In the genomic region with DNA sequence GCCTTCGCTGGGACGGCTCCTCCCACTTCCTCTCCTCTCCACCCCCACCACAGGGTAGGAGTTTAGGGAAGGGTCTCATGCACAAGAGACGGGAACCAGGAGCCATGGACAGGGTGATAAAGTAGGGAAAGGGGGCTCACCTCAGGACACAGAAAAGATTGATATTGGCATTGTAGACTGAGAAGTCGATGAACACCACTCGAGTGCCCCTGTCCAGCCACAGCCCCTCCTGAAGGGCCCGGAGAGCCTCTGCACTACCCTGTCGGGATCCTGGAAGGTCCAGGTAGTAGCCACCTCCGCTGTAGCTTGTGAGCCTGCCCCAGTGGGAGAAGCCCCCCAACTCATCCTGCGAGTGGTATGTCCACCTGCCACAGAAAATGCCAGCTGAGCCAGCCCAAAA, we compare ENCODE assay signal across 2 cellular contexts.
TF ChIP-seq lines count a peak whose summit lies in the region.

No MANE protein-coding gene starts in this region.

TF ChIP-seq in HEK293, 187 proteins besides CTCF, POLR2A, EP300 and RAD21:
- TF ChIP-seq, protein P1, sequence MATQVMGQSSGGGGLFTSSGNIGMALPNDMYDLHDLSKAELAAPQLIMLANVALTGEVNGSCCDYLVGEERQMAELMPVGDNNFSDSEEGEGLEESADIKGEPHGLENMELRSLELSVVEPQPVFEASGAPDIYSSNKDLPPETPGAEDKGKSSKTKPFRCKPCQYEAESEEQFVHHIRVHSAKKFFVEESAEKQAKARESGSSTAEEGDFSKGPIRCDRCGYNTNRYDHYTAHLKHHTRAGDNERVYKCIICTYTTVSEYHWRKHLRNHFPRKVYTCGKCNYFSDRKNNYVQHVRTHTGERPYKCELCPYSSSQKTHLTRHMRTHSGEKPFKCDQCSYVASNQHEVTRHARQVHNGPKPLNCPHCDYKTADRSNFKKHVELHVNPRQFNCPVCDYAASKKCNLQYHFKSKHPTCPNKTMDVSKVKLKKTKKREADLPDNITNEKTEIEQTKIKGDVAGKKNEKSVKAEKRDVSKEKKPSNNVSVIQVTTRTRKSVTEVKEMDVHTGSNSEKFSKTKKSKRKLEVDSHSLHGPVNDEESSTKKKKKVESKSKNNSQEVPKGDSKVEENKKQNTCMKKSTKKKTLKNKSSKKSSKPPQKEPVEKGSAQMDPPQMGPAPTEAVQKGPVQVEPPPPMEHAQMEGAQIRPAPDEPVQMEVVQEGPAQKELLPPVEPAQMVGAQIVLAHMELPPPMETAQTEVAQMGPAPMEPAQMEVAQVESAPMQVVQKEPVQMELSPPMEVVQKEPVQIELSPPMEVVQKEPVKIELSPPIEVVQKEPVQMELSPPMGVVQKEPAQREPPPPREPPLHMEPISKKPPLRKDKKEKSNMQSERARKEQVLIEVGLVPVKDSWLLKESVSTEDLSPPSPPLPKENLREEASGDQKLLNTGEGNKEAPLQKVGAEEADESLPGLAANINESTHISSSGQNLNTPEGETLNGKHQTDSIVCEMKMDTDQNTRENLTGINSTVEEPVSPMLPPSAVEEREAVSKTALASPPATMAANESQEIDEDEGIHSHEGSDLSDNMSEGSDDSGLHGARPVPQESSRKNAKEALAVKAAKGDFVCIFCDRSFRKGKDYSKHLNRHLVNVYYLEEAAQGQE (tag by site-specific recombination; IDR thresholded peaks at IDR 0.05) = peak; percentile 73
- no peak for TF ChIP-seq ZNF2 (tag by site-specific recombination; IDR thresholded peaks at IDR 0.05)

TF ChIP-seq in GM12878, 131 proteins besides CTCF, POLR2A, EP300 and RAD21:
- TF ChIP-seq, protein P1 (IDR thresholded peaks at IDR 0.05; ENCODE audit: low read depth, low read length) = peak; percentile 44; the same call in 1 of the 2 replicates
- no peak for TF ChIP-seq IKZF2 (IDR thresholded peaks at IDR 0.05)
- no peak for TF ChIP-seq HDGF (IDR thresholded peaks at IDR 0.05)
- TF ChIP-seq, protein P2, sequence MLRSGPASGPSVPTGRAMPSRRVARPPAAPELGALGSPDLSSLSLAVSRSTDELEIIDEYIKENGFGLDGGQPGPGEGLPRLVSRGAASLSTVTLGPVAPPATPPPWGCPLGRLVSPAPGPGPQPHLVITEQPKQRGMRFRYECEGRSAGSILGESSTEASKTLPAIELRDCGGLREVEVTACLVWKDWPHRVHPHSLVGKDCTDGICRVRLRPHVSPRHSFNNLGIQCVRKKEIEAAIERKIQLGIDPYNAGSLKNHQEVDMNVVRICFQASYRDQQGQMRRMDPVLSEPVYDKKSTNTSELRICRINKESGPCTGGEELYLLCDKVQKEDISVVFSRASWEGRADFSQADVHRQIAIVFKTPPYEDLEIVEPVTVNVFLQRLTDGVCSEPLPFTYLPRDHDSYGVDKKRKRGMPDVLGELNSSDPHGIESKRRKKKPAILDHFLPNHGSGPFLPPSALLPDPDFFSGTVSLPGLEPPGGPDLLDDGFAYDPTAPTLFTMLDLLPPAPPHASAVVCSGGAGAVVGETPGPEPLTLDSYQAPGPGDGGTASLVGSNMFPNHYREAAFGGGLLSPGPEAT (IDR thresholded peaks at IDR 0.05; ENCODE audit: low read depth) = no peak
